Comparison of ENCODE assay signal across 1 cellular context in genomic region chr3:129428382-129429079, GRCh38.
A peak's percentile ranks its signal among the peaks of the same experiment; 100 is the strongest.
TF ChIP-seq lines count a peak whose summit lies in the region.

EFCAB12 (minus strand) TSS chr3:129428636; CDS start chr3:129428488, 148 bp downstream.

TF ChIP-seq in HepG2, 621 proteins besides CTCF, POLR2A, EP300 and RAD21 (continued from another document and continues in another):
- TF ChIP-seq ZNF558 (CRISPR knock-in tag; IDR thresholded peaks at IDR 0.05; ENCODE audit: borderline replicate concordance), result no peak
- TF ChIP-seq THRA (CRISPR knock-in tag; IDR thresholded peaks at IDR 0.05; ENCODE audit: borderline replicate concordance), result no peak
- no peak for TF ChIP-seq ZNF362 (CRISPR knock-in tag; IDR thresholded peaks at IDR 0.05; ENCODE audit: borderline replicate concordance)
- no peak for TF ChIP-seq PRMT3 (CRISPR knock-in tag; IDR thresholded peaks at IDR 0.05; ENCODE audit: borderline replicate concordance, low read depth)
- TF ChIP-seq ZNF552 (CRISPR knock-in tag; IDR thresholded peaks at IDR 0.05; ENCODE audit: borderline replicate concordance), result no peak
- no peak for TF ChIP-seq ZNF18 (CRISPR knock-in tag; IDR thresholded peaks at IDR 0.05; ENCODE audit: insufficient replicate concordance)
- no peak for TF ChIP-seq TEAD3 (CRISPR knock-in tag; optimal IDR thresholded peaks at IDR 0.05; ENCODE audit: borderline replicate concordance)
- TF ChIP-seq ZNF569 (CRISPR knock-in tag; IDR thresholded peaks at IDR 0.05; ENCODE audit: borderline replicate concordance), result no peak
- peak; percentile 97 for TF ChIP-seq U2AF2 (IDR thresholded peaks at IDR 0.05; ENCODE audit: low read depth, low read length)
- TF ChIP-seq SOX13 (IDR thresholded peaks at IDR 0.05), result no peak
- TF ChIP-seq SOX13 (CRISPR knock-in tag; conservative IDR thresholded peaks at IDR 0.05 in 1 of 2, IDR thresholded peaks at IDR 0.05 in 1 of 2), result no peak
- no peak for TF ChIP-seq HMGA1 (CRISPR knock-in tag; conservative IDR thresholded peaks at IDR 0.05)
- no peak for TF ChIP-seq ZSCAN22 (CRISPR knock-in tag; IDR thresholded peaks at IDR 0.05)
- no peak for TF ChIP-seq ZNF329 (CRISPR knock-in tag; IDR thresholded peaks at IDR 0.05; ENCODE audit: low read depth)
- no peak for TF ChIP-seq ATF7 (IDR thresholded peaks at IDR 0.05)
- TF ChIP-seq ATF7 (CRISPR knock-in tag; IDR thresholded peaks at IDR 0.05), result no peak
- TF ChIP-seq PLSCR1 (CRISPR knock-in tag; IDR thresholded peaks at IDR 0.05; ENCODE audit: borderline replicate concordance), result no peak
- no peak for TF ChIP-seq ZNF777 (CRISPR knock-in tag; IDR thresholded peaks at IDR 0.05)
- no peak; the same call in none of the 2 replicates for TF ChIP-seq ZMYM4 (CRISPR knock-in tag; IDR thresholded peaks at IDR 0.05)
- TF ChIP-seq ZNF503 (CRISPR knock-in tag; IDR thresholded peaks at IDR 0.05), result no peak
- TF ChIP-seq TCF7L2 (IDR thresholded peaks at IDR 0.05; ENCODE audit: low read depth, low read length), result no peak
- no peak; the same call in 1 of the 2 replicates for TF ChIP-seq HOXA3 (CRISPR knock-in tag; IDR thresholded peaks at IDR 0.05)
- TF ChIP-seq CREM (IDR thresholded peaks at IDR 0.05), result no peak
- TF ChIP-seq CREM (CRISPR knock-in tag; IDR thresholded peaks at IDR 0.05), result no peak
- 0 out of 2 replicates have a peak, but pooled peaks have one; percentile 42 for TF ChIP-seq ZBTB20 (CRISPR knock-in tag; IDR thresholded peaks at IDR 0.05; ENCODE audit: borderline replicate concordance, low read depth)
- TF ChIP-seq KAT8 (CRISPR knock-in tag; IDR thresholded peaks at IDR 0.05), result 0 out of 2 replicates have a peak, but pooled peaks have one; percentile 35
- no peak for TF ChIP-seq ZNF382 (CRISPR knock-in tag; IDR thresholded peaks at IDR 0.05; ENCODE audit: borderline replicate concordance)
- no peak for TF ChIP-seq SETDB1 (CRISPR knock-in tag; IDR thresholded peaks at IDR 0.05; ENCODE audit: borderline replicate concordance)
- TF ChIP-seq ZNF276 (CRISPR knock-in tag; IDR thresholded peaks at IDR 0.05; ENCODE audit: low read depth), result peak; percentile 71; the same call in 1 of the 2 replicates
- no peak for TF ChIP-seq ZFP36L1 (CRISPR knock-in tag; IDR thresholded peaks at IDR 0.05)
- TF ChIP-seq ZNF251 (CRISPR knock-in tag; IDR thresholded peaks at IDR 0.05), result no peak
- peak; percentile 29 for TF ChIP-seq HNRNPLL (IDR thresholded peaks at IDR 0.05; ENCODE audit: low read depth, low read length, poor library complexity, severe bottlenecking)
- TF ChIP-seq ARID3A (IDR thresholded peaks at IDR 0.05; ENCODE audit: low read depth, low read length), result no peak
- no peak for TF ChIP-seq DDIT3 (CRISPR knock-in tag; IDR thresholded peaks at IDR 0.05)
- no peak for TF ChIP-seq NPAS2 (CRISPR knock-in tag; IDR thresholded peaks at IDR 0.05; ENCODE audit: borderline replicate concordance)
- 0 out of 2 replicates have a peak, but pooled peaks have one; percentile 9 for TF ChIP-seq MNT (IDR thresholded peaks at IDR 0.05)
- TF ChIP-seq RELA (CRISPR knock-in tag; IDR thresholded peaks at IDR 0.05), result no peak
- 0 out of 2 replicates have a peak, but pooled peaks have one; percentile 57 for TF ChIP-seq KLF12 (CRISPR knock-in tag; IDR thresholded peaks at IDR 0.05; ENCODE audit: borderline replicate concordance)
- TF ChIP-seq CREBL2 (CRISPR knock-in tag; IDR thresholded peaks at IDR 0.05; ENCODE audit: borderline replicate concordance), result no peak
- TF ChIP-seq ZBTB49 (CRISPR knock-in tag; IDR thresholded peaks at IDR 0.05; ENCODE audit: borderline replicate concordance), result no peak
- no peak for TF ChIP-seq ZFP82 (CRISPR knock-in tag; IDR thresholded peaks at IDR 0.05; ENCODE audit: borderline replicate concordance)
- TF ChIP-seq SMC3 (IDR thresholded peaks at IDR 0.05; ENCODE audit: low read length), result no peak
- no peak; the same call in 1 of the 2 replicates for TF ChIP-seq ONECUT2 (CRISPR knock-in tag; IDR thresholded peaks at IDR 0.05)
- TF ChIP-seq HOXD1 (CRISPR knock-in tag; IDR thresholded peaks at IDR 0.05), result peak; percentile 40; the same call in 1 of the 2 replicates
- TF ChIP-seq ZNF354B (CRISPR knock-in tag; IDR thresholded peaks at IDR 0.05), result no peak
- TF ChIP-seq ZBTB2 (CRISPR knock-in tag; IDR thresholded peaks at IDR 0.05; ENCODE audit: low read depth), result no peak
- no peak for TF ChIP-seq ZNF326 (CRISPR knock-in tag; IDR thresholded peaks at IDR 0.05; ENCODE audit: borderline replicate concordance)
- peak; percentile 36; the same call in 1 of the 2 replicates for TF ChIP-seq ZSCAN31 (CRISPR knock-in tag; IDR thresholded peaks at IDR 0.05; ENCODE audit: low read depth)
